Comparison of ENCODE assay signal across 3 cellular contexts in genomic region chr2:27539649-27540048, GRCh38. TPM values are rescaled to one million over a fixed set of nuclear protein-coding genes. Genes with fewer than 3 reads are reported as not detected.
"Had no signal": no experiment of that assay in that cellular context is flagged by ENCODE, and none has a peak within 500 bp of the region (broad histone marks: within the 10 kb centered on the region; RNA-seq: fewer than 3 reads in every experiment).

No MANE protein-coding gene starts in this region.

RNA-seq across cellular contexts. Expression of gene GCKR, which starts 43.0 kb away (rescaled TPM):
- total RNA-seq: tibial nerve, transverse colon, upper lobe of right lung had no signal
